1 cellular context compared by ENCODE assay signal in the genomic region with DNA sequence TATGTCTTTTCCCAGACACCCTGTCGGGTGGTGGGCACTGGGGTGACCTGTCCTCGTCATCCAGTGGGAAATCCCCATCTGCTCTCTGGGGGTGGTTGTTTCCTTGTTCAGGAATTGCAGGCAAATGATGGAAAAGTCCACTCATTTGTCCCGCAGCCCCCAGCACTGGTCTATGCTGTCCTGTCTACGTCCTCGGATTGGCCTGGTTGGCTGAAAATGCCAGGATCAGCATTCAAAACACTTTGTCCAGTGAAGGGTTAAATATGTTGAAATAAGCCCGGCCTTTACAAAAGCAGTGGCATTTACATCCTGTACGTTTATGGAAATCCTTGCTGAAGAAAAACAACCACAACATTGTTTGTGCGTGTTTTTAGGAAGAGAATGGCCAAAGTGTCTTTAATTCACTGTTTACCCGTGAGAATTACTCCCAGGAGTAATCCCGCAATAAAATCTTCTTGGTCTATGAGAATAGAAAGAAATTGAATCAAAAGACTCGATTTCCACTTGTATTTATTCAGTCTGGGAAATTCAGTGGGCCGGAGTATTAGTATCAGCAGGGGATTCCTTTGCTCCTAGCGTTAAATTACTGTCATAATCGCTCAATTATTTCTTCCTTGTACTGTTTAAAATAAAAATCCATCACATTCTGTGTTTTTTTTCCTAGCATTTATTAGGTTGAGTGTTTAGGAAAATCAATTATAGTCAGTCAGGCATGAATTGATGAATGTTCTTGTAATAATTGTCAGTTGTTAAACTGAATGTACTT.
TF ChIP-seq lines count a peak whose summit lies in the region.

No MANE protein-coding gene starts in this region.

TF ChIP-seq in WTC11, 78 proteins besides CTCF, POLR2A, EP300 and RAD21 (continued from another document):
- TF ChIP-seq, protein P1, sequence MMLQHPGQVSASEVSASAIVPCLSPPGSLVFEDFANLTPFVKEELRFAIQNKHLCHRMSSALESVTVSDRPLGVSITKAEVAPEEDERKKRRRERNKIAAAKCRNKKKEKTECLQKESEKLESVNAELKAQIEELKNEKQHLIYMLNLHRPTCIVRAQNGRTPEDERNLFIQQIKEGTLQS (CRISPR knock-in tag; conservative IDR thresholded peaks at IDR 0.05), result no peak
- no peak for TF ChIP-seq EMX1 (CRISPR knock-in tag; IDR thresholded peaks at IDR 0.05)
- TF ChIP-seq FOXJ3 (CRISPR knock-in tag; IDR thresholded peaks at IDR 0.05; ENCODE audit: borderline replicate concordance), result no peak
- no peak for TF ChIP-seq GTF2I (CRISPR knock-in tag; conservative IDR thresholded peaks at IDR 0.05)
- TF ChIP-seq CREM (CRISPR knock-in tag; IDR thresholded peaks at IDR 0.05), result no peak
- TF ChIP-seq RORB (CRISPR knock-in tag; IDR thresholded peaks at IDR 0.05), result no peak
- TF ChIP-seq SMAD3 (CRISPR knock-in tag; IDR thresholded peaks at IDR 0.05; ENCODE audit: borderline replicate concordance), result no peak
- TF ChIP-seq, protein P2, sequence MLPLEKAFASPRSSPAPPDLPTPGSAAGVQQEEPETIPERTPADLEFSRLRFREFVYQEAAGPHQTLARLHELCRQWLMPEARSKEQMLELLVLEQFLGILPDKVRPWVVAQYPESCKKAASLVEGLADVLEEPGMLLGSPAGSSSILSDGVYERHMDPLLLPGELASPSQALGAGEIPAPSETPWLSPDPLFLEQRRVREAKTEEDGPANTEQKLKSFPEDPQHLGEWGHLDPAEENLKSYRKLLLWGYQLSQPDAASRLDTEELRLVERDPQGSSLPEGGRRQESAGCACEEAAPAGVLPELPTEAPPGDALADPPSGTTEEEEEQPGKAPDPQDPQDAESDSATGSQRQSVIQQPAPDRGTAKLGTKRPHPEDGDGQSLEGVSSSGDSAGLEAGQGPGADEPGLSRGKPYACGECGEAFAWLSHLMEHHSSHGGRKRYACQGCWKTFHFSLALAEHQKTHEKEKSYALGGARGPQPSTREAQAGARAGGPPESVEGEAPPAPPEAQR (CRISPR knock-in tag; IDR thresholded peaks at IDR 0.05), result no peak
TF ChIP-seq in WTC11: peak in this region for 0.
